Comparison of ENCODE assay signal across 13 cellular contexts in the genomic region with DNA sequence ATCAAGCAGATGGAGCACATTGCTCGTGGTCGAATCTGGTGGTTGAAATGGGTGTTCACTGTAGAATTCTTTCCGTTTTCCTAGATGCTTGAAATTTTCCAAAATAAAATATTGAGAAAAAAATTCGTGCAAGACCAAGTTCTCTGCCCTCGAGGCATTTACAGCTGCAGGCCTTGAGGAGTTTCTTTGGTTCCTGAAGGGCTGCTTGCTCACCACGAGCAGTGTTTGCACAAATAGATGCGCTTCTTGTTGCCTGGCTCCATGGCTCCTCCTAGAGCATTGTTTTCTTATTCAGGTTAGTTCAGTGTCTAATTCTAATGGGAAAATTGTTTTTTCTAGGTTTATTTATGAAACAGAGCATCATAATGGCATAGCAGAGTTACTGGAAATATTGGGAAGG.
DNase-seq lines count a peak whose midpoint lies in the region; TF ChIP-seq lines count a peak whose summit lies in the region.
"Had no signal": no experiment of that assay in that cellular context is flagged by ENCODE, and none has a peak within 500 bp of the region (broad histone marks: within the 10 kb centered on the region; RNA-seq: fewer than 3 reads in every experiment).

No MANE protein-coding gene starts in this region.

- H3K4me1 ChIP-seq in spleen, result no peaks in the 10 kb centered on the region
- H3K4me1 ChIP-seq: tibial nerve had no signal

- no peaks in the 10 kb centered on the region for H3K4me1 Mint-ChIP-seq in brain

- H3K36me3 ChIP-seq in spleen, result peaks cover 0 to 100% (median 87%) of the 10 kb centered on the region in 6 donors

- H3K27ac Mint-ChIP-seq in brain, result peak overlapping the region in 4 of 5 experiments; percentile 61 to 84 (median 76)

- H3K27ac ChIP-seq in spleen, result no peak overlapping the region
- H3K27ac ChIP-seq: neutrophil, tibial nerve had no signal

- H3K27me3 Mint-ChIP-seq in brain, result no peaks in the 10 kb centered on the region

- TF ChIP-seq CTCF in LNCAP (IDR thresholded peaks at IDR 0.05), result 0 out of 2 replicates have a peak, but pooled peaks have one; percentile 22
- peak in 1 of 2 experiments; percentile 16 for TF ChIP-seq CTCF in brain (conservative IDR thresholded peaks at IDR 0.05)
- no peak for TF ChIP-seq CTCF in spleen (IDR thresholded peaks at IDR 0.05 in 8 of 11, conservative IDR thresholded peaks at IDR 0.05 in 3 of 11)

- no peak for TF ChIP-seq POLR2A in spleen (IDR thresholded peaks at IDR 0.05)

- H3K27me3 ChIP-seq in spleen (replicated peaks in 1 of 7), result no peaks in the 10 kb centered on the region
- H3K27me3 ChIP-seq: neutrophil, tibial nerve had no signal

- DNase-seq in DMS53 (lab: John Stamatoyannopoulos, UW) (peak; percentile 10), DMS53 treated with DMSO at 0.1 percent for 48 hours (lab: John Stamatoyannopoulos, UW; ENCODE audit: unreplicated experiment) (no peak), myocyte (ENCODE audit: low read depth) (peak; percentile 43), D341Med (ENCODE audit: low spot score) (no peak), spleen (no peak), retina (no peak)
- DNase-seq: 8988T; NCI-H146; stimulated activated CD4-positive, alpha-beta T cell treated with anti-CD3 and anti-CD28 coated beads, Interleukin-4, amount 100 ng/mL, for 1 hour had no signal

- WGBS in spleen, 5 donors, result 76 to 82% (median 79%) methylated on average over 7 of the region's 7 CpGs

- intact Hi-C loops in spleen (cut with DNase I; ENCODE audit: low total_unique reads), result no loop called here

- H3K4me3 Mint-ChIP-seq in brain, result no peak overlapping the region

- peaks cover 0 to 7% (median 0%) of the 10 kb centered on the region in 8 donors for H3K9me3 ChIP-seq in spleen
- H3K9me3 ChIP-seq: neutrophil had no signal

- peaks cover 0 to 6% (median 4%) of the 10 kb centered on the region in 5 experiments for H3K9me3 Mint-ChIP-seq in brain

- peaks cover 79% of the 10 kb centered on the region for H3K36me3 Mint-ChIP-seq in brain

- no peak overlapping the region for H3K4me3 ChIP-seq in spleen
- H3K4me3 ChIP-seq: tibial nerve had no signal

Comparison
In these comparisons a context has a peak if more than half of its experiments do, and no peak if none do; other contexts are left out.
1. DNase-seq: peak in DMS53 (single experiment) and myocyte (single experiment); none in DMS53 treated with DMSO at 0.1 percent for 48 hours (single experiment), D341Med (single experiment), spleen (single experiment) and retina (single experiment).